ENCODE assay signal across 10 cellular contexts in genomic region chr3:129499604-129500333, GRCh38. TPM values are rescaled to one million over a fixed set of nuclear protein-coding genes. Genes with fewer than 3 reads are reported as not detected.
"Had no signal": no experiment of that assay in that cellular context is flagged by ENCODE, and none has a peak within 500 bp of the region (broad histone marks: within the 10 kb centered on the region; RNA-seq: fewer than 3 reads in every experiment).

No MANE protein-coding gene starts in this region.

RNA-seq across cellular contexts. Expression of gene RHO, which starts 28.7 kb away (rescaled TPM):
- total RNA-seq: colonic mucosa; esophagus mucosa; foreskin keratinocyte; hepatocyte; naive thymus-derived CD4-positive, alpha-beta T cell; pancreas; sciatic nerve; suprapubic skin; tibial nerve had no signal

RNA-seq across cellular contexts. Expression of gene H1-8, which starts 43.2 kb away (rescaled TPM):
- total RNA-seq: colonic mucosa; esophagus mucosa; foreskin keratinocyte; hepatocyte; naive thymus-derived CD4-positive, alpha-beta T cell; pancreas; sciatic nerve; suprapubic skin; tibial nerve; uterus had no signal
